Comparison of ENCODE assay signal across 8 cellular contexts in the genomic region with DNA sequence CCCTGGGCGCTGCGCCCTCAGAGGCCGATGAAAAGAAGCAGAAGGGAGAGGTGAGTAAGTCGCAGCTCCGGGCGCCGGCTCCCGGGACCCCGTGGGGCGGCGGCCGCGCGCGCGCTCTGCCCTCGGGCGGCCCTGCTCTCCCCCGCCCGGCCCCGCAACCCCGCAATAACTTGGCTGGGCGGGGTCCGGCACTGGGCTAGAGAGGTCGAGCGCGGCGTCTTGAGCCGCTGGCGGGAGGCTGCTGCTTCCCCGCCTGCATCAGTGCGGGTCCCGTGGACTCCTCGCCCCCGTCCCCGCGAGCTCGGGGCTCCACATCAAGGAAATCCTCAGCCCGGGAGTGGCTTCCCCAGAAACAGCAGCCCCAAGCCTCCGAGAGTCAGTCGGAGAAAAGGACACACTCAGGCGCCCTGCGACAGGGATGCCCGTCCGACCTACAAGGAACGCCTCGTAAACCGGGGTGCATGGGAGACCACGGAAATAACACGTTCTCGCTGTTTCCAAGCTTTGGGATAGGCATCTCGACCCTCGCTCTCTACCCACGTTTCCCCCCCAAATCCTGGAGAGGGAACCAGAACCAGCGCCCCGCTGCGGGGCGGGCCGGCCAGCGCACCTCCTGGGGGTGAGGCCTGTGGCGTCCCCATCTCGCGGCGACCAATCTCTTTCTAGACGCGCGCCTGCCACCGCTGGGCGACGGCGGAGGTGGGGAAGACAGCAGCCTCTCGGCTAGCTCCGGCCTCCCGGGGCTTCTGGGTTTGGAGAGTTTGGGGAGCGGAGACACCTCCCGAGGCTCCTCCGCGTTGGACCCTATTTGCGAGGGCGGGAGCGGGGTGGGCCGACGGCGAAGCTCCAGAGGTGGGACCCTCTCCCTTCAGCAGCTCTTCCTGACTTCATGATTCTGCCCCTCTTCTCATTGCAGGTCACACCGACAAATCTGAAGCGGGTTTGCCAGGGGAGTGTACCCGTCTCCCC. TPM values are rescaled to one million over a fixed set of nuclear protein-coding genes. Genes with fewer than 3 reads are reported as not detected.
DNase-seq lines count a peak whose midpoint lies in the region; ATAC-seq and TF ChIP-seq lines count a peak whose summit lies in the region.

No MANE protein-coding gene starts in this region.

- intact Hi-C loops in body of pancreas (cut with DNase I), result no loop called here

- H3K4me3 ChIP-seq in GM23248 (peak overlapping the region; percentile 91), MG63 (peak overlapping the region; percentile 64), body of pancreas (peak overlapping the region; percentile 19 to 30)

- no peaks in the 10 kb centered on the region for H3K27me3 ChIP-seq in GM23248 (replicated peaks; ENCODE audit: insufficient read depth)
- H3K27me3 ChIP-seq in MG63, result no peaks in the 10 kb centered on the region
- no peaks in the 10 kb centered on the region for H3K27me3 ChIP-seq in body of pancreas

- peak overlapping the region; percentile 67 for H3K9ac ChIP-seq in GM23248

- H2AFZ ChIP-seq in GM23248, result peak overlapping the region; percentile 90

- WGBS in GM23248 (ENCODE audit: low coverage in 1 of 2, low lambda C conversion rate in 2 of 2, missing lambda C conversion rate in 2 of 2), 2 experiments, result 1 to 2% methylated on average over 45 to 67 of the region's 87 CpGs
- WGBS in body of pancreas, 2 donors, result 0% methylated on average over 4 to 85 of the region's 87 CpGs

- H3K27ac ChIP-seq in GM23248, result peak overlapping the region; percentile 54
- peak overlapping the region; percentile 90 to 95 (median 92) for H3K27ac ChIP-seq in body of pancreas

- H3K4me1 ChIP-seq in GM23248 (ENCODE audit: insufficient read depth) (peaks cover 4% of the 10 kb centered on the region; the same call in 1 of the 2 replicates), body of pancreas (peaks cover 57% of the 10 kb centered on the region)

- peaks cover 5% of the 10 kb centered on the region; the same call in 1 of the 2 replicates for H3F3A ChIP-seq in GM23248 (ENCODE audit: insufficient read depth)

- H3K79me2 ChIP-seq in GM23248 (ENCODE audit: insufficient read depth), result no peaks in the 10 kb centered on the region

- H3K4me2 ChIP-seq in GM23248 (ENCODE audit: unreplicated experiment), result peak overlapping the region; percentile 92

- H3K36me3 ChIP-seq in GM23248 (ENCODE audit: low read depth), result no peaks in the 10 kb centered on the region
- H3K36me3 ChIP-seq in MG63, result no peaks in the 10 kb centered on the region
- no peaks in the 10 kb centered on the region for H3K36me3 ChIP-seq in body of pancreas (replicated peaks in 1 of 2; ENCODE audit: insufficient read depth in 1 of 2, low read depth in 2 of 2)

- in situ Hi-C loops in GM23248 (cut with MboI), result loop anchor here (25.0 kb wide), 1 partner anchor 105 kb away; no protein-coding TSS in a partner anchor

- no peaks in the 10 kb centered on the region for H3K9me3 ChIP-seq in GM23248 (ENCODE audit: low read depth)
- no peaks in the 10 kb centered on the region for H3K9me3 ChIP-seq in MG63
- no peaks in the 10 kb centered on the region for H3K9me3 ChIP-seq in body of pancreas

- H4K20me1 ChIP-seq in GM23248 (ENCODE audit: insufficient read depth), result no peaks in the 10 kb centered on the region

- no peaks in the 10 kb centered on the region for H3K9me2 ChIP-seq in GM23248 (ENCODE audit: insufficient read depth)

- TF ChIP-seq POLR2A in body of pancreas (IDR thresholded peaks at IDR 0.05), result no peak

- TF ChIP-seq CTCF in body of pancreas (IDR thresholded peaks at IDR 0.05), result peak; percentile 17 to 43 (median 26)

- DNase-seq in EH (ENCODE audit: low read depth) (peak; percentile 65), GM23248 (peak; percentile 73), MG63 (peak; percentile 67), T-helper 22 cell (ENCODE audit: low read depth) (peak; percentile 62), body of pancreas (peak; percentile 65 to 71 (median 70)), iPS-NIHi11 (ENCODE audit: low spot score) (peak; percentile 78)
- peak; percentile 52 to 70 for DNase-seq in stimulated activated CD4-positive, alpha-beta T cell treated with anti-CD3 and anti-CD28 coated beads, Interleukin-12 subunit alpha, Interleukin-12 subunit beta, amount 100 ng/mL, for 24 hours (ENCODE audit: low read depth in 2 of 2)

- ATAC-seq in body of pancreas (peak; percentile 34), GM18870 (IDR thresholded peaks at IDR 0.05; ENCODE audit: unreplicated experiment) (no peak)

RNA-seq across cellular contexts. Expression of gene ABHD15, which starts 0.8 kb away (rescaled TPM):
- 8.9 and 10.1 TPM in 2 replicates for total RNA-seq in GM23248 (2014; rRNA removed; shearing (Covaris generic))
- 2.4 and 2.9 TPM in 2 replicates for polyA plus RNA-seq in GM23248 (2016; fragmentation: Nextera tagmentation; extraction: Ambion mirVana)
- total RNA-seq in MG63 (2014; rRNA removed; shearing (Covaris generic); ENCODE audit: low replicate concordance), result 7.8 and 8.9 TPM in 2 replicates
- total RNA-seq in body of pancreas, result 10 to 100 TPM in 1 of 2 donors, 1 to 10 TPM in 1; 9.2 to 11.9 TPM

RNA-seq across cellular contexts. Expression of gene TP53I13, which starts 0.9 kb away (rescaled TPM):
- total RNA-seq in GM23248 (2014; rRNA removed; shearing (Covaris generic)), result 63.7 and 67.2 TPM in 2 replicates
- polyA plus RNA-seq in GM23248 (2016; fragmentation: Nextera tagmentation; extraction: Ambion mirVana), result 37.3 and 40.6 TPM in 2 replicates
- total RNA-seq in MG63 (2014; rRNA removed; shearing (Covaris generic); ENCODE audit: low replicate concordance), result 28.6 and 48.8 TPM in 2 replicates
- 10 to 100 TPM; 56.3 to 62.3 TPM for total RNA-seq in body of pancreas

RNA-seq across cellular contexts. Expression of gene GIT1, which starts 21.8 kb away (rescaled TPM):
- 17.1 and 19.5 TPM in 2 replicates for total RNA-seq in GM23248 (2014; rRNA removed; shearing (Covaris generic))
- 4.4 and 6.0 TPM in 2 replicates for polyA plus RNA-seq in GM23248 (2016; fragmentation: Nextera tagmentation; extraction: Ambion mirVana)
- total RNA-seq in MG63 (2014; rRNA removed; shearing (Covaris generic); ENCODE audit: low replicate concordance), result 17.1 and 36.4 TPM in 2 replicates
- total RNA-seq in body of pancreas, result 10 to 100 TPM; 26.7 to 34.3 TPM

RNA-seq across cellular contexts. Expression of gene ANKRD13B, which starts 25.3 kb away (rescaled TPM):
- total RNA-seq in GM23248 (2014; rRNA removed; shearing (Covaris generic)), result 9.4 and 26.8 TPM in 2 replicates
- 1.3 and 1.7 TPM in 2 replicates for polyA plus RNA-seq in GM23248 (2016; fragmentation: Nextera tagmentation; extraction: Ambion mirVana)
- 12.1 and 15.7 TPM in 2 replicates for total RNA-seq in MG63 (2014; rRNA removed; shearing (Covaris generic); ENCODE audit: low replicate concordance)
- total RNA-seq in body of pancreas, result 1 to 10 TPM; 4.3 to 8.0 TPM

RNA-seq across cellular contexts. Expression of gene CORO6, which starts 55.1 kb away (rescaled TPM):
- total RNA-seq in GM23248 (2014; rRNA removed; shearing (Covaris generic)), result 4.2 and 6.5 TPM in 2 replicates
- 3.7 and 4.0 TPM in 2 replicates for polyA plus RNA-seq in GM23248 (2016; fragmentation: Nextera tagmentation; extraction: Ambion mirVana)
- 1.2 TPM in 1 of 2 replicates, not detected in the other for total RNA-seq in MG63 (2014; rRNA removed; shearing (Covaris generic); ENCODE audit: low replicate concordance)
- total RNA-seq in body of pancreas, result 1 to 10 TPM; 2.3 to 5.6 TPM

Comparison
In these comparisons a context has a peak if more than half of its experiments do, and no peak if none do; other contexts are left out.
1. H3K4me3 ChIP-seq: peak in every context shown above with its lines; median percentile 91 in GM23248; 64 in MG63; 24 in body of pancreas.